In the genomic region with DNA sequence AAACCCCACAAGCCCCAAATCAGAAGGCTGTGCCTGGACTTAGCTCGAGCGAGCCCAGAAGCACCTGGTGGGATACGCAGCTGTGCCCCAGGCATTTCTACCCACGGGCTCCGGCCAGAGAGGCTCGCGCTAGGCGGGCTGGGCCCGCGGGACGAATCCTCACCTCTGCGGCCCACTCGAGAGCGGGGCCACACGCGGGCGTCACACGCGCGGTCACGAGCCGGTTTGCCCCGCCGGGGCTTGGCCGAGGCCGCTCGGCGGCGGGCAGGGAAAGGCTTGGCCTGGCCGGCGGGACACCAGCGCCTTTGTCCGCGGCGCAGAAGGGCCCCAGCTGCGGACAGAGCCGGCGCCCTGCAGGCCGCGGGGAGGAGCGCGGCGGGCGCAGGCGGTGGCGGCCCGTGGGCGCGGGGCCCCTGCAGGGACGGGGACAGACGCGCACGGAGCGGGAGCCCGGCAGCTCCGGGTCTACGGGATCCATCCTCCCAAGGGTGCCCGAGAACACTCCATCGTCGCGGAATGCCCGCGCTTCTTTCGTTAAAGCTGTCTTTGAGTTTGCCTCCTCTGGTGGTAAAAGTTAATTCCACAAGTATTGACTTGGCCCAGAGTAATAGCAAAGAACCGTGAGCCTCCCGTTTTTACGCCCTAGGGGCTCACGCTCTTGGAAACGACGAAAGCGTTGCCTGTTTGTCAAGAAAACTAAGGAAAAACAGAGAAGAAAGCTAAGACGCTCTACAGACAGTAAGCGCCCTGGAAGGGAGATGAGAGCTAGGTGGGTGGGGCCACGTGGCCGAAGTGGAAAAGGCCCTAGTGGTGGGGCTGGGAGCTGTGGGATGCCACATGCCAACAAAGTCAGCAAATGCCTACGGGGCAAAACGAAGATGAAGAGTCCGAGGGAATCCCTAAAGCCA, we compare ENCODE assay signal across 8 cellular contexts. TPM values are rescaled to one million over a fixed set of nuclear protein-coding genes. Genes with fewer than 3 reads are reported as not detected.
A peak's percentile ranks its signal among the peaks of the same experiment; 100 is the strongest.
DNase-seq lines count a peak whose midpoint lies in the region; ATAC-seq, FAIRE-seq and TF ChIP-seq lines count a peak whose summit lies in the region.

No MANE protein-coding gene starts in this region.

- in situ Hi-C loops in GM23248 (cut with MboI), result no loop called here

- H3K79me2 ChIP-seq in GM23248 (ENCODE audit: insufficient read depth) (no peaks in the 10 kb centered on the region), keratinocyte (ENCODE audit: control insufficient read depth, insufficient read depth, low read length) (no peaks in the 10 kb centered on the region)

- WGBS in GM23248 (ENCODE audit: low coverage in 1 of 2, low lambda C conversion rate in 2 of 2, missing lambda C conversion rate in 2 of 2), 2 experiments, result 6% methylated on average over 61 to 62 of the region's 78 CpGs

- H4K20me1 ChIP-seq in GM23248 (ENCODE audit: insufficient read depth), result no peaks in the 10 kb centered on the region
- no peaks in the 10 kb centered on the region for H4K20me1 ChIP-seq in keratinocyte (ENCODE audit: control insufficient read depth, extremely low read depth, insufficient read depth, low read length)

- H3K9me3 ChIP-seq in GM23248 (ENCODE audit: low read depth), result no peaks in the 10 kb centered on the region
- H3K9me3 ChIP-seq in keratinocyte (ENCODE audit: control insufficient read depth, low read depth, low read length), result no peaks in the 10 kb centered on the region

- H3K36me3 ChIP-seq in GM23248 (ENCODE audit: low read depth) (no peaks in the 10 kb centered on the region), keratinocyte (ENCODE audit: control insufficient read depth in 2 of 2, extremely low read depth in 1 of 2, insufficient read depth in 2 of 2, low read length in 2 of 2) (no peaks in the 10 kb centered on the region)

- FAIRE-seq in keratinocyte (lab: Jason Lieb, UNC), result peak; percentile 20

- H3K9ac ChIP-seq in GM23248 (peak overlapping the region; percentile 70), keratinocyte (ENCODE audit: control insufficient read depth, extremely low read depth, insufficient read depth, low read length) (peak overlapping the region; percentile 58)

- H3K4me1 ChIP-seq in GM23248 (ENCODE audit: insufficient read depth) (no peaks in the 10 kb centered on the region), keratinocyte (ENCODE audit: control insufficient read depth, extremely low read depth, insufficient read depth, low read length) (peaks cover 8% of the 10 kb centered on the region)

- H3K9me1 ChIP-seq in keratinocyte (ENCODE audit: control insufficient read depth, extremely low read depth, insufficient read depth, low read length), result no peaks in the 10 kb centered on the region

- H2AFZ ChIP-seq in GM23248 (peak overlapping the region; percentile 77), keratinocyte (ENCODE audit: control insufficient read depth, low read length) (peak overlapping the region; percentile 81)

- dilution Hi-C loops in keratinocyte (cut with MboI; ENCODE audit: extremely low pct_ligation_motif_present, low sequenced_read_pairs), result no loop called here

- H3F3A ChIP-seq in GM23248 (ENCODE audit: insufficient read depth), result peaks cover 8% of the 10 kb centered on the region; the same call in 1 of the 2 replicates

- H3K4me2 ChIP-seq in GM23248 (ENCODE audit: unreplicated experiment) (peak overlapping the region; percentile 78), keratinocyte (ENCODE audit: control insufficient read depth, extremely low read depth, insufficient read depth, low read depth, low read length) (peak overlapping the region; percentile 87)

- no peaks in the 10 kb centered on the region for H3K9me2 ChIP-seq in GM23248 (ENCODE audit: insufficient read depth)

- H3K27ac ChIP-seq in GM23248, result peak overlapping the region; percentile 60
- peak overlapping the region; percentile 81 for H3K27ac ChIP-seq in caudate nucleus (ENCODE audit: low read depth, low read length)
- no peak overlapping the region for H3K27ac ChIP-seq in keratinocyte (ENCODE audit: control insufficient read depth, insufficient read depth, low read length)

- peak overlapping the region; percentile 64 for H3K4me3 ChIP-seq in GM23248
- peak overlapping the region in 2 of 3 experiments; percentile 60 to 68 for H3K4me3 ChIP-seq in keratinocyte (ENCODE audit: control insufficient read depth in 2 of 3, extremely low read depth in 1 of 3, insufficient read depth in 2 of 3, low read depth in 1 of 3, low read length in 3 of 3)

- DNase-seq in GM23248 (peak; percentile 84), T-helper 9 cell (peak; percentile 19), caudate nucleus (lab: John Stamatoyannopoulos, UW) (peak in 50 of 61 donors; percentile 13 to 81 (median 50)), keratinocyte (ENCODE audit: low read depth, low spot score) (peak; percentile 2)
- peak; percentile 13 to 46 (median 42) for DNase-seq in stimulated activated CD4-positive, alpha-beta T cell treated with anti-CD3 and anti-CD28 coated beads, Interleukin-12 subunit alpha, Interleukin-12 subunit beta, amount 100 ng/mL, for 48 hours (ENCODE audit: low read depth in 2 of 3, low spot score in 1 of 3)

- ATAC-seq in HG03432 (IDR thresholded peaks at IDR 0.05; ENCODE audit: unreplicated experiment), result no peak
- ATAC-seq in HG02870 (IDR thresholded peaks at IDR 0.05; ENCODE audit: unreplicated experiment), result no peak
- no peak for ATAC-seq in GM19324 (IDR thresholded peaks at IDR 0.05; ENCODE audit: low FRiP score, unreplicated experiment)

- peak; percentile 10 to 34 (median 30) for TF ChIP-seq CTCF in keratinocyte (optimal IDR thresholded peaks at IDR 0.05 in 1 of 3, IDR thresholded peaks at IDR 0.05 in 1 of 3, conservative IDR thresholded peaks at IDR 0.05 in 1 of 3; ENCODE audit: extremely low read depth in 1 of 3, insufficient read depth in 2 of 3, low read length in 3 of 3)

- H3K27me3 ChIP-seq in GM23248 (replicated peaks; ENCODE audit: insufficient read depth), result no peaks in the 10 kb centered on the region
- peaks cover 3% of the 10 kb centered on the region for H3K27me3 ChIP-seq in keratinocyte (ENCODE audit: control insufficient read depth, extremely low read depth, insufficient read depth, low read length)

RNA-seq across cellular contexts. Expression of gene TYRO3, which starts 26.4 kb away (rescaled TPM):
- 5.2 and 7.5 TPM in 2 replicates for total RNA-seq in GM23248 (2014; rRNA removed; shearing (Covaris generic))
- polyA plus RNA-seq in GM23248 (2016; fragmentation: Nextera tagmentation; extraction: Ambion mirVana) (7.9 and 8.8 TPM in 2 replicates), keratinocyte (7.1 to 13.5 TPM (median 9.0 TPM) in 3 replicates)
- 23.1 TPM for polyA plus RNA-seq in keratinocyte (2011; ENCODE audit: low read depth)
- polyA plus RNA-seq in keratinocyte (2011; cell fraction: cytosol; rRNA removed), result 6.4 and 6.5 TPM in 2 replicates
- polyA plus RNA-seq in keratinocyte (2011; cell fraction: nucleus; rRNA removed), result 14.5 and 15.6 TPM in 2 replicates
- polyA plus RNA-seq in keratinocyte (2012; ENCODE audit: low replicate concordance), result 8.9 and 24.2 TPM in 2 replicates
- polyA minus RNA-seq in keratinocyte, result 19.6 to 47.6 TPM (median 20.1 TPM) in 3 replicates
- polyA minus RNA-seq in keratinocyte (2011; cell fraction: cytosol; rRNA and poly(A)+ RNA removed), result 26.7 TPM
- polyA minus RNA-seq in keratinocyte (2011; cell fraction: nucleus; rRNA and poly(A)+ RNA removed), result 12.1 and 15.8 TPM in 2 replicates

RNA-seq across cellular contexts. Expression of gene RPAP1, which starts 41.3 kb away (rescaled TPM):
- 15.7 and 16.5 TPM in 2 replicates for total RNA-seq in GM23248 (2014; rRNA removed; shearing (Covaris generic))
- 10.7 and 11.4 TPM in 2 replicates for polyA plus RNA-seq in GM23248 (2016; fragmentation: Nextera tagmentation; extraction: Ambion mirVana)
- 5.9 to 12.6 TPM (median 11.6 TPM) in 3 replicates for polyA plus RNA-seq in keratinocyte
- polyA plus RNA-seq in keratinocyte (2011; ENCODE audit: low read depth), result 11.2 TPM
- polyA plus RNA-seq in keratinocyte (2011; cell fraction: cytosol; rRNA removed), result 8.7 and 11.7 TPM in 2 replicates
- 32.2 and 36.3 TPM in 2 replicates for polyA plus RNA-seq in keratinocyte (2011; cell fraction: nucleus; rRNA removed)
- polyA plus RNA-seq in keratinocyte (2012; ENCODE audit: low replicate concordance), result 14.6 and 22.9 TPM in 2 replicates
- 9.3 to 50.7 TPM (median 16.2 TPM) in 3 replicates for polyA minus RNA-seq in keratinocyte
- polyA minus RNA-seq in keratinocyte (2011; cell fraction: cytosol; rRNA and poly(A)+ RNA removed), result 15.2 TPM
- 20.3 and 28.6 TPM in 2 replicates for polyA minus RNA-seq in keratinocyte (2011; cell fraction: nucleus; rRNA and poly(A)+ RNA removed)

Comparison
In these comparisons a context has a peak if more than half of its experiments do, and no peak if none do; other contexts are left out.
1. DNase-seq: peak in every context shown above with its lines; median percentile 84 in GM23248; 50 in caudate nucleus; 42 in stimulated activated CD4-positive, alpha-beta T cell treated with anti-CD3 and anti-CD28 coated beads, Interleukin-12 subunit alpha, Interleukin-12 subunit beta, amount 100 ng/mL, for 48 hours; 19 in T-helper 9 cell; 2 in keratinocyte.